In genomic region chr16:26830716-26831115, GRCh38 we compare ENCODE assay signal across 14 cellular contexts.
"Had no signal": no experiment of that assay in that cellular context is flagged by ENCODE, and none has a peak within 500 bp of the region (broad histone marks: within the 10 kb centered on the region; RNA-seq: fewer than 3 reads in every experiment).

No MANE protein-coding gene starts in this region.

- H3K27me3 ChIP-seq: ascending aorta, thyroid gland had no signal

- H3K4me3 ChIP-seq: ascending aorta, thyroid gland had no signal

- H3K4me1 ChIP-seq: ascending aorta, parathyroid adenoma, thyroid gland had no signal

- H3K9me3 ChIP-seq: ascending aorta, thyroid gland had no signal

- H3K27ac ChIP-seq: ascending aorta, epithelial cell of prostate, parathyroid adenoma, thyroid gland had no signal

- H3K36me3 ChIP-seq: ascending aorta, thyroid gland had no signal

- ATAC-seq: activated CD8-positive, alpha-beta T cell treated with anti-CD3 and anti-CD28 coated beads for 36 hours; activated T-cell treated with anti-CD3 and anti-CD28 coated beads, Interleukin-2, amount 50 U/mL, for 72 hours; effector memory CD8-positive, alpha-beta T cell had no signal

- DNase-seq: activated CD4-positive, alpha-beta T cell treated with anti-CD3 and anti-CD28 coated beads for 4 hours; activated CD8-positive, alpha-beta memory T cell treated with anti-CD3 and anti-CD28 coated beads, Interleukin-2, amount 50 U/mL, for 4 hours; activated CD8-positive, alpha-beta T cell treated with anti-CD3 and anti-CD28 coated beads for 36 hours; activated T-cell treated with anti-CD3 and anti-CD28 coated beads, Interleukin-2, amount 50 U/mL, for 72 hours; caudate nucleus; effector memory CD8-positive, alpha-beta T cell; glutamatergic neuron; mammary epithelial cell; nephron progenitor cell; small intestine; thyroid gland had no signal
